ENCODE assay signal across 12 cellular contexts in the genomic region with DNA sequence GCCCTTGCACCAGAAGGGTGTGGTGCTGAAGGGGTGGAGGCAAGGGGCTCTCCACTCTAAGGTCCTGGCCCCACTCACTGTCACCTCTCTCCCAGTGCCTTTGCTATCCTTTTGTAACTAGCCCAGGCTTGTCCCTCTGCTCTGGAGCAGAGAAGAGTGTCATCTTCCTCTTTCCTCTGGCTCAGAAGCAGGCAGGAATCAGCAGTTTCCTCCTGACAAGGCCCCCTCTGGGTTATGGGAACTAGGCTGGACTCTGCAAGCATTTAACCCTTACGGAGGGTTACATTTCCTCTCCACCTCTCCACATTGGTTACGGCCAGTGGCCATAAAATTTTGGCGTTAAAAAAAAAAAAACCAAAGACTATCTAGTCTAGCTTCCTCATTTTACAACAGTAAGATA. TPM values are rescaled to one million over a fixed set of nuclear protein-coding genes. Genes with fewer than 3 reads are reported as not detected.
DNase-seq lines count a peak whose midpoint lies in the region; ATAC-seq, FAIRE-seq and TF ChIP-seq lines count a peak whose summit lies in the region.
"Had no signal": no experiment of that assay in that cellular context is flagged by ENCODE, and none has a peak within 500 bp of the region (broad histone marks: within the 10 kb centered on the region; RNA-seq: fewer than 3 reads in every experiment).

No MANE protein-coding gene starts in this region.

- no peaks in the 10 kb centered on the region for H3K27me3 ChIP-seq in IMR-90 (ENCODE audit: control insufficient read depth, insufficient read depth, low read length)
- no peaks in the 10 kb centered on the region for H3K27me3 ChIP-seq in endothelial cell of umbilical vein (ENCODE audit: control insufficient read depth in 2 of 2, insufficient read depth in 2 of 2, low read length in 2 of 2)
- peaks cover 0 to 12% (median 0%) of the 10 kb centered on the region in 45 donors for H3K27me3 ChIP-seq in dorsolateral prefrontal cortex
- H3K27me3 ChIP-seq: brain microvascular endothelial cell had no signal

- peaks cover 11% of the 10 kb centered on the region for H3K36me3 Mint-ChIP-seq in mesothelial cell of epicardium

- H2AK9ac ChIP-seq in IMR-90 (replicated peaks; ENCODE audit: low read depth, low read length, poor library complexity): peak overlapping the region; percentile 20

- H3K4me1 ChIP-seq in IMR-90 (ENCODE audit: control insufficient read depth, insufficient read depth, low read length): peaks cover 18% of the 10 kb centered on the region
- peaks cover 90% of the 10 kb centered on the region for H3K4me1 ChIP-seq in endothelial cell of umbilical vein (ENCODE audit: control insufficient read depth, extremely low read depth, insufficient read depth, low read length)

- H3K36me3 ChIP-seq in IMR-90 (ENCODE audit: control insufficient read depth, insufficient read depth, low read length) (no peaks in the 10 kb centered on the region), endothelial cell of umbilical vein (ENCODE audit: control insufficient read depth in 2 of 2, extremely low read depth in 1 of 2, insufficient read depth in 2 of 2, low read length in 2 of 2) (peaks cover 26% of the 10 kb centered on the region in 2 experiments)

- H3K4me3 ChIP-seq in IMR-90 (ENCODE audit: insufficient read depth, low read depth, low read length) (no peak overlapping the region), endothelial cell of umbilical vein (replicated peaks in 1 of 3; ENCODE audit: insufficient read depth in 1 of 3, low read depth in 1 of 3, low read length in 3 of 3) (no peak overlapping the region), dorsolateral prefrontal cortex (no peak overlapping the region)

- no peaks in the 10 kb centered on the region for H3K27me3 Mint-ChIP-seq in mesothelial cell of epicardium (ENCODE audit: low read depth)

- no peaks in the 10 kb centered on the region for H3K9me3 Mint-ChIP-seq in mesothelial cell of epicardium
- H3K9me3 Mint-ChIP-seq: activated CD8-positive, alpha-beta T cell treated with anti-CD3 and anti-CD28 coated beads for 36 hours had no signal

- BruUV-seq in IMR-90 (replicated peaks; lab: Mats Ljungman, UMichigan) (no TSS peak), endothelial cell of umbilical vein (replicated peaks; lab: Mats Ljungman, UMichigan) (no TSS peak)

- peak overlapping the region; percentile 94 for H3K18ac ChIP-seq in IMR-90 (ENCODE audit: low read depth, low read length)

- FAIRE-seq in endothelial cell of umbilical vein (lab: Jason Lieb, UNC): peak; percentile 67

- DNase-seq in IMR-90 (no peak), SKM-1 treated with dmso at 0.1 percent for 144 hours (lab: John Stamatoyannopoulos, UW; ENCODE audit: unreplicated experiment) (peak; percentile 90), endothelial cell of umbilical vein (ENCODE audit: low read depth, low spot score) (peak; percentile 65), mesothelial cell of epicardium (ENCODE audit: low spot score in 2 of 2, unreplicated experiment in 2 of 2) (no peak), AG08396 (ENCODE audit: low spot score) (no peak), dorsolateral prefrontal cortex (no peak)
- no peak for DNase-seq in stimulated activated CD4-positive, alpha-beta T cell treated with anti-CD3 and anti-CD28 coated beads, Interleukin-2, amount 100 ng/mL, for 24 hours
- DNase-seq: activated CD8-positive, alpha-beta T cell treated with anti-CD3 and anti-CD28 coated beads for 36 hours; activated naive CD4-positive, alpha-beta T cell; brain microvascular endothelial cell; T-helper 2 cell had no signal

- H3K56ac ChIP-seq in IMR-90 (ENCODE audit: extremely low read depth, insufficient read depth, low read length): no peak overlapping the region

- H3K14ac ChIP-seq in IMR-90 (replicated peaks; ENCODE audit: low read depth, low read length): peak overlapping the region; percentile 68; the same call in 1 of the 2 replicates

- H4K91ac ChIP-seq in IMR-90 (ENCODE audit: insufficient read depth, low read depth, low read length): peak overlapping the region; percentile 70

- intact Hi-C loops in IMR-90 (cut with micrococcal nuclease): no loop called here
- intact Hi-C loops in endothelial cell of umbilical vein (cut with micrococcal nuclease): no loop called here
- intact Hi-C loops in dorsolateral prefrontal cortex (cut with DNase I): no loop called here

- H3K79me1 ChIP-seq in IMR-90 (ENCODE audit: low read depth in 1 of 2, low read length in 2 of 2): peaks cover 0 to 48% of the 10 kb centered on the region in 2 experiments; a peak in 2 of 4 replicates

- H4K5ac ChIP-seq in IMR-90 (ENCODE audit: low read depth, low read length): peak overlapping the region; percentile 96

- no peak for ATAC-seq in IMR-90 (ENCODE audit: low read depth)
- ATAC-seq in HG02798 (IDR thresholded peaks at IDR 0.05; ENCODE audit: poor library complexity, unreplicated experiment): no peak
- ATAC-seq: activated CD8-positive, alpha-beta T cell treated with anti-CD3 and anti-CD28 coated beads for 36 hours had no signal

- H3K27ac ChIP-seq in IMR-90 (ENCODE audit: insufficient read depth, low read length) (no peak overlapping the region), endothelial cell of umbilical vein (ENCODE audit: insufficient read depth, low read depth, low read length) (peak overlapping the region; percentile 92), dorsolateral prefrontal cortex (peak overlapping the region in 8 of 59 donors; percentile 3 to 39 (median 18))
- H3K27ac ChIP-seq: brain microvascular endothelial cell had no signal

- TF ChIP-seq CTCF in IMR-90 (conservative IDR thresholded peaks at IDR 0.05; ENCODE audit: low read depth, low read length) (no peak), endothelial cell of umbilical vein (IDR thresholded peaks at IDR 0.05; ENCODE audit: extremely low read depth in 1 of 2, insufficient read depth in 1 of 2, low read depth in 1 of 2, low read length in 2 of 2) (no peak), mesothelial cell of epicardium (IDR thresholded peaks at IDR 0.05; ENCODE audit: unreplicated experiment) (no peak), dorsolateral prefrontal cortex (IDR thresholded peaks at IDR 0.05 in 54 of 56, conservative IDR thresholded peaks at IDR 0.05 in 2 of 56; ENCODE audit: low read depth in 1 of 56, partially characterized antibody in 56 of 56) (no peak)

- peak overlapping the region; percentile 83; the same call in 1 of the 3 replicates for H2BK15ac ChIP-seq in IMR-90 (ENCODE audit: low read depth, low read length)

- no peak overlapping the region for H3K9ac ChIP-seq in IMR-90 (ENCODE audit: low read depth, low read length)
- H3K9ac ChIP-seq in endothelial cell of umbilical vein (replicated peaks; ENCODE audit: extremely low read depth, insufficient read depth, low read length): peak overlapping the region; percentile 52

- H3K79me2 ChIP-seq in endothelial cell of umbilical vein (ENCODE audit: control insufficient read depth, insufficient read depth, low read length): peaks cover 96% of the 10 kb centered on the region

- CTCF ChIA-PET in IMR-90 (lab: Yijun Ruan, JAX) (no interaction called here), endothelial cell of umbilical vein (lab: Charles Lee) (interaction anchor here (2.4 to 32.5 kb wide), 4 partner anchors 11 to 192 kb away, joined by 6 to 714 read pairs (median 12); a partner anchor contains a TSS)

- dilution Hi-C loops in IMR-90 (cut with HindIII; ENCODE audit: low sequenced_read_pairs, unreplicated experiment): no loop called here
- dilution Hi-C loops in endothelial cell of umbilical vein (cut with MboI; ENCODE audit: extremely low pct_ligation_motif_present, low sequenced_read_pairs): no loop called here

- peak overlapping the region; percentile 82 for H3K4ac ChIP-seq in IMR-90 (ENCODE audit: low read depth, low read length)

- POLR2A ChIA-PET in IMR-90 (lab: Charles Lee; ENCODE audit: unreplicated experiment): no interaction called here
- POLR2A ChIA-PET in endothelial cell of umbilical vein (lab: Charles Lee): interaction anchor here (1.1 kb wide), 1 partner anchor 19 kb away, joined by 3 read pairs; no protein-coding TSS in a partner anchor

- 67% methylated on average over 1 of the region's 3 CpGs; no CpG with 5 or more reads in 1 of the 2 experiments for WGBS in IMR-90 (ENCODE audit: extremely low coverage in 2 of 2, insufficient read length in 1 of 2), 2 experiments

- no peak overlapping the region for H3K4me3 Mint-ChIP-seq in mesothelial cell of epicardium
- H3K4me3 Mint-ChIP-seq: activated CD8-positive, alpha-beta T cell treated with anti-CD3 and anti-CD28 coated beads for 36 hours had no signal

- no peak overlapping the region for H3K4me2 ChIP-seq in IMR-90 (ENCODE audit: low read depth, low read length)
- peak overlapping the region; percentile 25 for H3K4me2 ChIP-seq in endothelial cell of umbilical vein (ENCODE audit: insufficient read depth, low read length)

- H4K8ac ChIP-seq in IMR-90 (ENCODE audit: low read depth in 2 of 2, low read length in 2 of 2): peak overlapping the region; percentile 8 to 76; a peak in 2 of 4 replicates

- H3K9me3 ChIP-seq in IMR-90 (ENCODE audit: control insufficient read depth, insufficient read depth, low read length) (no peaks in the 10 kb centered on the region), endothelial cell of umbilical vein (replicated peaks; ENCODE audit: control insufficient read depth, insufficient read depth, low read length) (no peaks in the 10 kb centered on the region)

- H3K27ac Mint-ChIP-seq in mesothelial cell of epicardium: peak overlapping the region; percentile 56
- H3K27ac Mint-ChIP-seq: activated CD8-positive, alpha-beta T cell treated with anti-CD3 and anti-CD28 coated beads for 36 hours had no signal

- H2BK120ac ChIP-seq in IMR-90 (ENCODE audit: low read depth, low read length): peak overlapping the region; percentile 92

- H3K4me1 Mint-ChIP-seq in mesothelial cell of epicardium: peaks cover 29% of the 10 kb centered on the region

- in situ Hi-C loops in IMR-90 (cut with MboI; ENCODE audit: low sequenced_read_pairs): no loop called here

- TF ChIP-seq RAD21 in IMR-90 (IDR thresholded peaks at IDR 0.05; ENCODE audit: low read length): no peak

- peak overlapping the region; percentile 85 for H2BK20ac ChIP-seq in IMR-90 (ENCODE audit: low read depth, low read length)

- H2AFZ ChIP-seq in IMR-90 (replicated peaks; ENCODE audit: low read length, poor library complexity) (peak overlapping the region; percentile 35), endothelial cell of umbilical vein (ENCODE audit: low read depth, low read length) (no peak overlapping the region)

- peaks cover 34% of the 10 kb centered on the region for H3K9me1 ChIP-seq in IMR-90 (ENCODE audit: insufficient read depth, low read length)
- H3K9me1 ChIP-seq in endothelial cell of umbilical vein (replicated peaks; ENCODE audit: control insufficient read depth, extremely low read depth, insufficient read depth, low read length): no peaks in the 10 kb centered on the region

- H4K20me1 ChIP-seq in IMR-90 (ENCODE audit: insufficient read depth, low read length) (no peaks in the 10 kb centered on the region), endothelial cell of umbilical vein (replicated peaks; ENCODE audit: control insufficient read depth, extremely low read depth, insufficient read depth, low read length) (no peaks in the 10 kb centered on the region)

- H3K23ac ChIP-seq in IMR-90 (ENCODE audit: low read depth, low read length): peak overlapping the region; percentile 59; the same call in 1 of the 2 replicates

- peak overlapping the region; percentile 66; the same call in 1 of the 2 replicates for H2AK5ac ChIP-seq in IMR-90 (ENCODE audit: low read depth, low read length)

- H2BK5ac ChIP-seq in IMR-90 (ENCODE audit: low read depth, low read length, poor library complexity, severe bottlenecking): peak overlapping the region; percentile 77

- no peak for TF ChIP-seq POLR2A in IMR-90 (IDR thresholded peaks at IDR 0.05; ENCODE audit: low read depth, low read length)
- peak; percentile 56 for TF ChIP-seq POLR2A in endothelial cell of umbilical vein (IDR thresholded peaks at IDR 0.05; ENCODE audit: low read depth, low read length)

RNA-seq across cellular contexts. Expression of a gene that starts 30.4 kb away (rescaled TPM):
- total RNA-seq in IMR-90 (2012; rRNA removed) (0.56 and 0.72 TPM in 2 replicates), endothelial cell of umbilical vein (229 and 302 TPM in 2 replicates), mesothelial cell of epicardium (13.2 to 16.5 TPM (median 14.7 TPM) in 3 replicates), dorsolateral prefrontal cortex (100 to 1,000 TPM in 36 of 120 experiments, 10 to 100 TPM in 84; 39.8 to 132 (median 90.8) TPM)
- polyA plus RNA-seq in IMR-90 (2012; rRNA removed) (1.1 and 1.2 TPM in 2 replicates), endothelial cell of umbilical vein (42.6 and 43.3 TPM in 2 replicates)
- 0.45 and 0.59 TPM in 2 replicates for polyA plus RNA-seq in IMR-90 (2012; cell fraction: cytosol; rRNA removed)
- polyA plus RNA-seq in IMR-90 (2012; cell fraction: nucleus; rRNA removed; ENCODE audit: low replicate concordance): 3.2 and 3.3 TPM in 2 replicates
- 45.8 and 46.2 TPM in 2 replicates for polyA plus RNA-seq in endothelial cell of umbilical vein (2011; cell fraction: cytosol; rRNA removed)
- 246 and 252 TPM in 2 replicates for polyA plus RNA-seq in endothelial cell of umbilical vein (2011; cell fraction: nucleus; rRNA removed)
- polyA plus RNA-seq in endothelial cell of umbilical vein (2012): 71.3 and 100 TPM in 2 replicates
- polyA minus RNA-seq in endothelial cell of umbilical vein: 148 and 179 TPM in 2 replicates
- 4.7 TPM for polyA minus RNA-seq in endothelial cell of umbilical vein (2011; cell fraction: cytosol; rRNA and poly(A)+ RNA removed)
- 206 and 227 TPM in 2 replicates for polyA minus RNA-seq in endothelial cell of umbilical vein (2011; cell fraction: nucleus; rRNA and poly(A)+ RNA removed)

Comparison
In these comparisons a context has a peak if more than half of its experiments do, and no peak if none do; other contexts are left out.
1. DNase-seq: peak in SKM-1 treated with dmso at 0.1 percent for 144 hours (single experiment) and endothelial cell of umbilical vein (single experiment); none in IMR-90 (single experiment), mesothelial cell of epicardium (0 of 2), AG08396 (single experiment), stimulated activated CD4-positive, alpha-beta T cell treated with anti-CD3 and anti-CD28 coated beads, Interleukin-2, amount 100 ng/mL, for 24 hours (0 of 2) and dorsolateral prefrontal cortex (0 of 10).